Comparison of ENCODE assay signal across 1 cellular context in genomic region chr6:106145741-106146227, GRCh38.
TF ChIP-seq lines count a peak whose summit lies in the region.

No MANE protein-coding gene starts in this region.

TF ChIP-seq in HEK293, 187 proteins besides CTCF, POLR2A, EP300 and RAD21 (continued from another document):
- TF ChIP-seq ZIC2 (tag by site-specific recombination; IDR thresholded peaks at IDR 0.05): peak; percentile 28; the same call in 1 of the 2 replicates
- TF ChIP-seq ZNF335 (tag by site-specific recombination; conservative IDR thresholded peaks at IDR 0.05): 0 out of 2 replicates have a peak, but pooled peaks have one; percentile 36
- no peak for TF ChIP-seq ZBTB10 (tag by site-specific recombination; IDR thresholded peaks at IDR 0.05)
